ENCODE assay signal across 21 cellular contexts in the genomic region with DNA sequence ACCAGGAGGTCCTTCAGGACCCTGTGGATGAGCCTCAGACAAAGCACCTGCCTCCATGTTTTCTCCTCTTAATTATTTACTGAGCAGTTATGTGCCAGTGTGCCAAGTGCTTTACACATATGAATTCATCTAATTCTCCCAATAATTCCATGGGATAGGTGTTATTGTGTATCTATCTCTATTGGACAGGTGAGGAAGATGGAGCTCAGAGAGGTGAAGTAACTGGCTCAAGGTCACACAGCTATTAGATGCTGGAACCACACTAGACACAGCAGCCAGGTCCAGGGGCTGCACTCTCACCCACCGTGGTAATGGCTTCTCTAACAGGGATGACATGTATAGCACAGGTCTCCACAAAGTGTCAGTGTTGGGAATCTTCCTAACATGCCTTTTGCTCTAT.
DNase-seq lines count a peak whose midpoint lies in the region; ATAC-seq, FAIRE-seq and TF ChIP-seq lines count a peak whose summit lies in the region.
"Had no signal": no experiment of that assay in that cellular context is flagged by ENCODE, and none has a peak within 500 bp of the region (broad histone marks: within the 10 kb centered on the region; RNA-seq: fewer than 3 reads in every experiment).

No MANE protein-coding gene starts in this region.

- BruUV-seq in HepG2 (replicated peaks; lab: Mats Ljungman, UMichigan): no TSS peak

- no peaks in the 10 kb centered on the region for H3K9me2 ChIP-seq in SK-N-SH

- intact Hi-C loops in HepG2 (cut with micrococcal nuclease; ENCODE audit: unreplicated experiment): no loop called here
- intact Hi-C loops in right lobe of liver (cut with DNase I): no loop called here
- intact Hi-C loops in kidney (cut with DNase I): no loop called here
- intact Hi-C loops in spleen (cut with DNase I; ENCODE audit: low total_unique reads): no loop called here

- peaks cover 7 to 78% of the 10 kb centered on the region in 2 experiments for H3K27me3 ChIP-seq in HepG2 (ENCODE audit: control insufficient read depth in 1 of 2, insufficient read depth in 2 of 2, low read length in 2 of 2)
- no peaks in the 10 kb centered on the region for H3K27me3 ChIP-seq in right lobe of liver
- H3K27me3 ChIP-seq in spleen (replicated peaks in 1 of 7): peaks cover 0 to 19% (median 0%) of the 10 kb centered on the region in 7 donors
- peaks cover 6% of the 10 kb centered on the region for H3K27me3 ChIP-seq in SK-N-SH (ENCODE audit: insufficient read depth)
- H3K27me3 ChIP-seq: BLaER1 had no signal

- CTCF ChIA-PET in HepG2 (lab: Yijun Ruan, JAX; ENCODE audit: low intra/inter-chr PET ratio, low total read pairs): no interaction called here
- CTCF ChIA-PET in SK-N-SH (lab: Yijun Ruan, JAX): interaction anchor here (0.8 kb wide), 1 partner anchor 19 kb away, joined by 4 read pairs; no protein-coding TSS in a partner anchor

- H2AFZ ChIP-seq in HepG2 (ENCODE audit: low read length) (no peak overlapping the region), SK-N-SH (ENCODE audit: low read depth) (no peak overlapping the region)

- in situ Hi-C loops in HepG2 (cut with HindIII; ENCODE audit: extremely low pct_ligation_motif_present, low pct_unique_long_range_greater_than_20kb): no loop called here

- H4K20me1 ChIP-seq in HepG2 (ENCODE audit: insufficient read depth, low read length) (peaks cover 3% of the 10 kb centered on the region; the same call in 1 of the 2 replicates), SK-N-SH (ENCODE audit: insufficient read depth) (no peaks in the 10 kb centered on the region)
- H4K20me1 ChIP-seq: BLaER1 had no signal

- ATAC-seq in HepG2 (no peak), right lobe of liver (no peak)
- ATAC-seq: GM12878 had no signal

- no peaks in the 10 kb centered on the region for H3K79me2 ChIP-seq in HepG2 (ENCODE audit: insufficient read depth, low read length)
- H3K79me2 ChIP-seq in SK-N-SH (ENCODE audit: insufficient read depth): no peaks in the 10 kb centered on the region

- H3K4me3 ChIP-seq in HepG2 (replicated peaks in 1 of 3; ENCODE audit: insufficient read depth in 1 of 3, low read depth in 2 of 3, low read length in 3 of 3): no peak overlapping the region
- H3K4me3 ChIP-seq in right lobe of liver: no peak overlapping the region
- no peak overlapping the region for H3K4me3 ChIP-seq in kidney (ENCODE audit: low read length in 2 of 2)
- H3K4me3 ChIP-seq in spleen: no peak overlapping the region
- no peak overlapping the region for H3K4me3 ChIP-seq in SK-N-SH (ENCODE audit: low read depth in 2 of 2, low read length in 1 of 2)
- H3K4me3 ChIP-seq: BLaER1, GM12878 had no signal

- TF ChIP-seq CTCF in HepG2 (CRISPR knock-in tag; IDR thresholded peaks at IDR 0.05): no peak
- TF ChIP-seq CTCF in right lobe of liver (IDR thresholded peaks at IDR 0.05): no peak
- no peak for TF ChIP-seq CTCF in kidney (IDR thresholded peaks at IDR 0.05; ENCODE audit: borderline replicate concordance, extremely low read depth, insufficient read depth)
- no peak for TF ChIP-seq CTCF in spleen (IDR thresholded peaks at IDR 0.05 in 8 of 11, conservative IDR thresholded peaks at IDR 0.05 in 3 of 11)
- TF ChIP-seq CTCF in SK-N-SH (IDR thresholded peaks at IDR 0.05): no peak

- H3K9me3 ChIP-seq in HepG2 (ENCODE audit: low read length): no peaks in the 10 kb centered on the region
- H3K9me3 ChIP-seq in right lobe of liver: no peaks in the 10 kb centered on the region
- H3K9me3 ChIP-seq in kidney (ENCODE audit: control insufficient read depth in 1 of 2, low read length in 2 of 2): no peaks in the 10 kb centered on the region
- no peaks in the 10 kb centered on the region for H3K9me3 ChIP-seq in spleen
- H3K9me3 ChIP-seq in SK-N-SH: no peaks in the 10 kb centered on the region
- H3K9me3 ChIP-seq: BLaER1 had no signal

- TF ChIP-seq EP300 in HepG2 (IDR thresholded peaks at IDR 0.05; ENCODE audit: low read depth in 2 of 2, low read length in 2 of 2): no peak
- no peak for TF ChIP-seq EP300 in HepG2 (CRISPR knock-in tag; IDR thresholded peaks at IDR 0.05; ENCODE audit: borderline replicate concordance)
- no peak for TF ChIP-seq EP300 in SK-N-SH (IDR thresholded peaks at IDR 0.05; ENCODE audit: borderline replicate concordance in 1 of 2, low read depth in 1 of 2, low read length in 1 of 2)

- H3K9ac ChIP-seq in HepG2 (ENCODE audit: insufficient read depth, low read depth, low read length) (no peak overlapping the region), kidney (ENCODE audit: low read length in 2 of 2) (no peak overlapping the region), SK-N-SH (no peak overlapping the region)
- H3K9ac ChIP-seq: BLaER1 had no signal

- POLR2A ChIA-PET in HepG2 (lab: Yijun Ruan, JAX): no interaction called here
- POLR2A ChIA-PET in SK-N-SH (lab: Yijun Ruan, JAX): no interaction called here

- H3F3A ChIP-seq in SK-N-SH (replicated peaks; ENCODE audit: insufficient read depth): no peaks in the 10 kb centered on the region

- FAIRE-seq in HepG2 (lab: Jason Lieb, UNC): no peak
- no peak for FAIRE-seq in kidney (lab: Jason Lieb, UNC)
- FAIRE-seq: A204.1, D721Med, GM12878, GM19239 had no signal

- H3K27ac ChIP-seq in HepG2 (ENCODE audit: extremely low read length, insufficient read depth, low read length) (no peak overlapping the region), right lobe of liver (no peak overlapping the region), kidney (ENCODE audit: low read depth in 2 of 2, low read length in 2 of 2) (no peak overlapping the region), spleen (no peak overlapping the region), SK-N-SH (ENCODE audit: low read depth in 2 of 2, low read length in 1 of 2) (no peak overlapping the region)
- H3K27ac ChIP-seq: 22Rv1, BLaER1, C4-2B had no signal

- DNase-seq in HepG2 (ENCODE audit: low spot score) (no peak), right lobe of liver (no peak), kidney (peak; percentile 27), spleen (peak; percentile 22), SKM-1 treated with dmso at 0.1 percent for 144 hours (lab: John Stamatoyannopoulos, UW; ENCODE audit: unreplicated experiment) (no peak), SK-N-SH (no peak)
- DNase-seq: CD4-positive, alpha-beta T cell; DMS 273 treated with DMSO at 0.1 percent for 48 hours; DMS79; EL; GDM1; GOT3; H7; HCEC 1CT had no signal

- no peaks in the 10 kb centered on the region for H3K36me3 ChIP-seq in HepG2 (replicated peaks in 1 of 2; ENCODE audit: control insufficient read depth in 1 of 2, insufficient read depth in 2 of 2, low read length in 2 of 2)
- H3K36me3 ChIP-seq in right lobe of liver: no peaks in the 10 kb centered on the region
- no peaks in the 10 kb centered on the region for H3K36me3 ChIP-seq in kidney (ENCODE audit: control insufficient read depth in 1 of 2, insufficient read depth in 2 of 2, low read length in 2 of 2)
- no peaks in the 10 kb centered on the region for H3K36me3 ChIP-seq in spleen
- no peaks in the 10 kb centered on the region for H3K36me3 ChIP-seq in SK-N-SH (replicated peaks in 1 of 2; ENCODE audit: control insufficient read depth in 1 of 2, insufficient read depth in 2 of 2, low read length in 1 of 2)
- H3K36me3 ChIP-seq: BLaER1 had no signal

- H3K4me2 ChIP-seq in HepG2 (ENCODE audit: low read depth, low read length) (no peak overlapping the region), SK-N-SH (no peak overlapping the region)
- H3K4me2 ChIP-seq: BLaER1 had no signal

- no peaks in the 10 kb centered on the region for H3K4me1 ChIP-seq in HepG2 (ENCODE audit: insufficient read depth, low read length)
- peaks cover 0 to 11% (median 0%) of the 10 kb centered on the region in 4 donors for H3K4me1 ChIP-seq in right lobe of liver
- H3K4me1 ChIP-seq in kidney (ENCODE audit: control insufficient read depth in 1 of 2, insufficient read depth in 1 of 2, low read depth in 1 of 2, low read length in 2 of 2): no peaks in the 10 kb centered on the region
- H3K4me1 ChIP-seq in spleen: peaks cover 5 to 29% (median 17%) of the 10 kb centered on the region in 6 donors
- H3K4me1 ChIP-seq in SK-N-SH (ENCODE audit: control insufficient read depth in 1 of 2, insufficient read depth in 2 of 2, low read depth in 1 of 2, low read length in 1 of 2): peaks cover 12 to 17% of the 10 kb centered on the region in 2 experiments; a peak in 2 of 4 replicates

- TF ChIP-seq RAD21 in HepG2 (CRISPR knock-in tag; IDR thresholded peaks at IDR 0.05): no peak
- no peak for TF ChIP-seq RAD21 in SK-N-SH (IDR thresholded peaks at IDR 0.05; ENCODE audit: low read length)

- WGBS in HepG2 (ENCODE audit: low lambda C conversion rate): 0% methylated on average over 1 of the region's 1 CpG
- 86% methylated on average over 1 of the region's 1 CpG for WGBS in right lobe of liver (ENCODE audit: insufficient coverage, low coverage, low lambda C conversion rate, missing lambda C conversion rate)
- WGBS in spleen, 5 donors: 86 to 100% (median 94%) methylated on average over 1 of the region's 1 CpG
- 25% methylated on average over 1 of the region's 1 CpG for WGBS in SK-N-SH (ENCODE audit: low lambda C conversion rate)

- TF ChIP-seq POLR2A in HepG2 (IDR thresholded peaks at IDR 0.05; ENCODE audit: insufficient read depth in 1 of 2, low read depth in 2 of 2, low read length in 2 of 2) (no peak), right lobe of liver (IDR thresholded peaks at IDR 0.05) (no peak), spleen (IDR thresholded peaks at IDR 0.05) (no peak)

TF ChIP-seq in HepG2, 621 proteins besides CTCF, POLR2A, EP300 and RAD21 (continues in another document):
- peak; percentile 25; the same call in 1 of the 2 replicates for TF ChIP-seq ZNF768 (CRISPR knock-in tag; IDR thresholded peaks at IDR 0.05)

TF ChIP-seq in SK-N-SH, 30 proteins besides CTCF, POLR2A, EP300 and RAD21 (continues in another document):
- TF ChIP-seq YY1 (IDR thresholded peaks at IDR 0.05; ENCODE audit: low read depth) (no peak), NRF1 (IDR thresholded peaks at IDR 0.05; ENCODE audit: low read depth, low read length) (no peak), SIN3A (IDR thresholded peaks at IDR 0.05; ENCODE audit: borderline replicate concordance, low read depth, low read length) (no peak), GABPA (IDR thresholded peaks at IDR 0.05; ENCODE audit: low read depth) (no peak)
- TF ChIP-seq, protein P1, sequence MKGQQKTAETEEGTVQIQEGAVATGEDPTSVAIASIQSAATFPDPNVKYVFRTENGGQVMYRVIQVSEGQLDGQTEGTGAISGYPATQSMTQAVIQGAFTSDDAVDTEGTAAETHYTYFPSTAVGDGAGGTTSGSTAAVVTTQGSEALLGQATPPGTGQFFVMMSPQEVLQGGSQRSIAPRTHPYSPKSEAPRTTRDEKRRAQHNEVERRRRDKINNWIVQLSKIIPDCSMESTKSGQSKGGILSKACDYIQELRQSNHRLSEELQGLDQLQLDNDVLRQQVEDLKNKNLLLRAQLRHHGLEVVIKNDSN (IDR thresholded peaks at IDR 0.05; ENCODE audit: borderline replicate concordance, low read depth): no peak
- TF ChIP-seq, protein P2, sequence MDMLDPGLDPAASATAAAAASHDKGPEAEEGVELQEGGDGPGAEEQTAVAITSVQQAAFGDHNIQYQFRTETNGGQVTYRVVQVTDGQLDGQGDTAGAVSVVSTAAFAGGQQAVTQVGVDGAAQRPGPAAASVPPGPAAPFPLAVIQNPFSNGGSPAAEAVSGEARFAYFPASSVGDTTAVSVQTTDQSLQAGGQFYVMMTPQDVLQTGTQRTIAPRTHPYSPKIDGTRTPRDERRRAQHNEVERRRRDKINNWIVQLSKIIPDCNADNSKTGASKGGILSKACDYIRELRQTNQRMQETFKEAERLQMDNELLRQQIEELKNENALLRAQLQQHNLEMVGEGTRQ (IDR thresholded peaks at IDR 0.05; ENCODE audit: borderline replicate concordance, low read depth, low read length): no peak

Comparison
In these comparisons a context has a peak if more than half of its experiments do, and no peak if none do; other contexts are left out.
1. DNase-seq: peak in kidney (single experiment) and spleen (single experiment); none in HepG2 (single experiment), right lobe of liver (0 of 3), SKM-1 treated with dmso at 0.1 percent for 144 hours (single experiment) and SK-N-SH (single experiment).